16 cellular contexts compared by ENCODE assay signal in genomic region chr5:169020102-169020501, GRCh38.
A peak's percentile ranks its signal among the peaks of the same experiment; 100 is the strongest.
DNase-seq lines count a peak whose midpoint lies in the region; ATAC-seq and TF ChIP-seq lines count a peak whose summit lies in the region.
"Had no signal": no experiment of that assay in that cellular context is flagged by ENCODE, and none has a peak within 500 bp of the region (broad histone marks: within the 10 kb centered on the region; RNA-seq: fewer than 3 reads in every experiment).

No MANE protein-coding gene starts in this region.

- no peaks in the 10 kb centered on the region for H3K36me3 ChIP-seq in body of pancreas (replicated peaks in 1 of 2; ENCODE audit: insufficient read depth in 1 of 2, low read depth in 2 of 2)
- H3K36me3 ChIP-seq: adrenal gland, prostate gland had no signal

- H3K27ac ChIP-seq in body of pancreas = no peak overlapping the region
- H3K27ac ChIP-seq: prostate gland had no signal

- whole genome bisulfite sequencing in body of pancreas, 2 donors = 17 to 23% methylated on average over 2 of the region's 2 CpGs

- DNase-seq in Ammon's horn (ENCODE audit: low spot score) (peak; percentile 36), body of pancreas (peak in 3 of 4 donors; percentile 9 to 24 (median 18)), left colon (no peak), NCI-H1694 treated with DMSO at 0.1 percent for 48 hours (lab: John Stamatoyannopoulos, UW) (no peak), HuH-7.5 (ENCODE audit: low spot score) (no peak), A172 (ENCODE audit: low spot score) (no peak), islet precursor cell (no peak)
- peak; percentile 2 for DNase-seq in Jurkat, Clone E6-1 (ENCODE audit: low read depth, low spot score)
- DNase-seq: adrenal gland; effector CD4-positive, alpha-beta T cell; GF-D8; hippocampal formation; NCI-H446 treated with DMSO at 0.1 percent for 48 hours; stimulated activated naive B cell treated with anti-CD40 and anti-IgM and Interleukin-4, amounts not matched to agents 10 μg/mL and 1 μg/mL and 100 μg/mL, for 72 hours had no signal

- ATAC-seq in body of pancreas = peak; percentile 75
- ATAC-seq in left colon = peak; percentile 84
- ATAC-seq: Right ventricle myocardium inferior; stimulated activated naive B cell treated with anti-CD40 and anti-IgM and Interleukin-4, amounts not matched to agents 10 μg/mL and 1 μg/mL and 100 μg/mL, for 72 hours had no signal

- no peak overlapping the region for H3K4me3 ChIP-seq in Jurkat, Clone E6-1 (ENCODE audit: low read length)
- H3K4me3 ChIP-seq in body of pancreas = no peak overlapping the region
- H3K4me3 ChIP-seq: adrenal gland, prostate gland had no signal

- no peaks in the 10 kb centered on the region for H3K27me3 ChIP-seq in body of pancreas
- H3K27me3 ChIP-seq: adrenal gland had no signal

- H3K9me3 ChIP-seq in body of pancreas = no peaks in the 10 kb centered on the region
- H3K9me3 ChIP-seq: adrenal gland, prostate gland had no signal

- TF ChIP-seq POLR2A in body of pancreas (IDR thresholded peaks at IDR 0.05) = no peak

- no peaks in the 10 kb centered on the region for H3K4me1 ChIP-seq in body of pancreas
- H3K4me1 ChIP-seq: adrenal gland, prostate gland had no signal

- no peak for TF ChIP-seq CTCF in body of pancreas (IDR thresholded peaks at IDR 0.05)

- intact Hi-C loops in body of pancreas (cut with DNase I) (no loop called here), left colon (cut with DNase I, micrococcal nuclease) (no loop called here)

Comparison
In these comparisons a context has a peak if more than half of its experiments do, and no peak if none do; other contexts are left out.
1. DNase-seq: peak in Ammon's horn (single experiment), Jurkat, Clone E6-1 (single experiment) and body of pancreas (3 of 4); none in left colon (0 of 2), NCI-H1694 treated with DMSO at 0.1 percent for 48 hours (single experiment), HuH-7.5 (single experiment), A172 (single experiment) and islet precursor cell (single experiment).